ENCODE assay signal across 20 cellular contexts in genomic region chr18:11999431-11999830, GRCh38. TPM values are rescaled to one million over a fixed set of nuclear protein-coding genes. Genes with fewer than 3 reads are reported as not detected.
A peak's percentile ranks its signal among the peaks of the same experiment; 100 is the strongest.
DNase-seq lines count a peak whose midpoint lies in the region; ATAC-seq, FAIRE-seq and TF ChIP-seq lines count a peak whose summit lies in the region.
"Had no signal": no experiment of that assay in that cellular context is flagged by ENCODE, and none has a peak within 500 bp of the region (broad histone marks: within the 10 kb centered on the region; RNA-seq: fewer than 3 reads in every experiment).

No MANE protein-coding gene starts in this region.

- peaks cover 0 to 7% of the 10 kb centered on the region in 2 donors for H3K36me3 ChIP-seq in kidney (ENCODE audit: control insufficient read depth in 1 of 2, insufficient read depth in 2 of 2, low read length in 2 of 2)
- H3K36me3 ChIP-seq in neural progenitor cell = no peaks in the 10 kb centered on the region
- H3K36me3 ChIP-seq: SJCRH30 had no signal

- H3K4me1 ChIP-seq in kidney (ENCODE audit: control insufficient read depth in 1 of 2, insufficient read depth in 1 of 2, low read depth in 1 of 2, low read length in 2 of 2) (peaks cover 35 to 43% of the 10 kb centered on the region in 2 donors), neural progenitor cell (peaks cover 4% of the 10 kb centered on the region)

- H3K4me1 Mint-ChIP-seq in WTC11 = peaks cover 28% of the 10 kb centered on the region
- H3K4me1 Mint-ChIP-seq in neural progenitor cell = peaks cover 37% of the 10 kb centered on the region

- POLR2A ChIA-PET in WTC11 (lab: Charles Lee) = no interaction called here

- peaks cover 29% of the 10 kb centered on the region for H3K36me3 Mint-ChIP-seq in WTC11
- peaks cover 5% of the 10 kb centered on the region for H3K36me3 Mint-ChIP-seq in neural progenitor cell

- H3K4me3 ChIP-seq in kidney (ENCODE audit: low read length in 2 of 2) = no peak overlapping the region
- no peak overlapping the region for H3K4me3 ChIP-seq in neural progenitor cell
- H3K4me3 ChIP-seq: HAP-1, SJCRH30 had no signal

- no peak for ATAC-seq in WTC11
- ATAC-seq in GM21825 (IDR thresholded peaks at IDR 0.05; ENCODE audit: unreplicated experiment) = no peak
- no peak for ATAC-seq in HG02852 (IDR thresholded peaks at IDR 0.05; ENCODE audit: unreplicated experiment)
- ATAC-seq: PC-3 had no signal

- H2AFZ ChIP-seq in neural progenitor cell (replicated peaks) = no peak overlapping the region

- H3K4me3 Mint-ChIP-seq in WTC11 = no peak overlapping the region
- no peak overlapping the region for H3K4me3 Mint-ChIP-seq in neural progenitor cell
- H3K4me3 Mint-ChIP-seq: CD14-positive monocyte had no signal

- no peak for TF ChIP-seq CTCF in WTC11 (IDR thresholded peaks at IDR 0.05)
- no peak for TF ChIP-seq CTCF in kidney (IDR thresholded peaks at IDR 0.05; ENCODE audit: borderline replicate concordance, extremely low read depth, insufficient read depth)
- TF ChIP-seq CTCF in neural progenitor cell (IDR thresholded peaks at IDR 0.05) = no peak

- H3K4me2 ChIP-seq in neural progenitor cell = no peak overlapping the region

- H3K9me3 Mint-ChIP-seq in WTC11 (no peaks in the 10 kb centered on the region), neural progenitor cell (no peaks in the 10 kb centered on the region)

- FAIRE-seq in kidney (lab: Jason Lieb, UNC) = no peak
- FAIRE-seq: HTR-8/SVneo had no signal

- peaks cover 4% of the 10 kb centered on the region for H3F3A ChIP-seq in neural progenitor cell (ENCODE audit: low read depth)

- intact Hi-C loops in kidney (cut with DNase I) = loop anchor here (5.0 kb wide), 1 partner anchor 57 kb away; no protein-coding TSS in a partner anchor

- H3K79me2 ChIP-seq in neural progenitor cell (ENCODE audit: low read depth) = peaks cover 29% of the 10 kb centered on the region

- H3K27ac ChIP-seq in kidney (ENCODE audit: low read depth in 2 of 2, low read length in 2 of 2) = peak overlapping the region; percentile 51 to 55
- H3K27ac ChIP-seq in neural progenitor cell = no peak overlapping the region
- H3K27ac ChIP-seq: SJCRH30 had no signal

- DNase-seq in D341Med (ENCODE audit: low spot score) = peak; percentile 38
- no peak for DNase-seq in WTC11 (ENCODE audit: low spot score)
- DNase-seq in kidney = peak; percentile 43
- DNase-seq in neural progenitor cell (ENCODE audit: low spot score) = no peak
- no peak for DNase-seq in stimulated activated CD4-positive, alpha-beta T cell treated with anti-CD3 and anti-CD28 coated beads, Interleukin-4, amount 100 ng/mL, for 1 hour
- DNase-seq in ACHN = no peak
- DNase-seq: AML-193, COR-L47, DMS153, EL, NCI-H1417, NCI-H2029, NCI-H748 treated with DMSO at 0.1 percent for 48 hours, PC-3, SJCRH30 had no signal

- H3K9me3 ChIP-seq in kidney (ENCODE audit: control insufficient read depth in 1 of 2, low read length in 2 of 2) (no peaks in the 10 kb centered on the region), neural progenitor cell (ENCODE audit: low read depth) (no peaks in the 10 kb centered on the region)
- H3K9me3 ChIP-seq: HAP-1, SJCRH30 had no signal

- no peaks in the 10 kb centered on the region for H3K27me3 ChIP-seq in neural progenitor cell
- H3K27me3 ChIP-seq: SJCRH30 had no signal

- CTCF ChIA-PET in WTC11 (lab: Charles Lee) = interaction anchor here (0.7 to 12.7 kb wide), 3 partner anchors 7 to 344 kb away, joined by 3 to 195 read pairs (median 5); no protein-coding TSS in a partner anchor

- H3K27me3 Mint-ChIP-seq in WTC11 (ENCODE audit: low read depth) (no peaks in the 10 kb centered on the region), neural progenitor cell (ENCODE audit: insufficient read depth, low read depth) (peaks cover 3% of the 10 kb centered on the region)

- H3K27ac Mint-ChIP-seq in WTC11 (0 out of 2 replicates have a peak overlapping the region, but pooled peaks have one; percentile 17), neural progenitor cell (peak overlapping the region; percentile 15)

- H4K20me1 ChIP-seq in neural progenitor cell (ENCODE audit: low read depth) = peaks cover 37% of the 10 kb centered on the region

- in situ Hi-C loops in ACHN (cut with HindIII; ENCODE audit: low pct_ligation_motif_present, low pct_unique_long_range_greater_than_20kb, low sequenced_read_pairs) = no loop called here

- H3K9ac ChIP-seq in kidney (ENCODE audit: low read length in 2 of 2) = peak overlapping the region in 1 of 2 donors; percentile 47
- H3K9ac ChIP-seq in neural progenitor cell = no peak overlapping the region

TF ChIP-seq in WTC11, 78 proteins besides CTCF, POLR2A, EP300 and RAD21:
- no peak for TF ChIP-seq RORB (CRISPR knock-in tag; IDR thresholded peaks at IDR 0.05)
- no peak for TF ChIP-seq NR3C1 (CRISPR knock-in tag; conservative IDR thresholded peaks at IDR 0.05; ENCODE audit: low read depth)
- TF ChIP-seq ZNF138 (CRISPR knock-in tag; conservative IDR thresholded peaks at IDR 0.05) = no peak
- TF ChIP-seq CREM (CRISPR knock-in tag; IDR thresholded peaks at IDR 0.05) = no peak
- TF ChIP-seq ESRRA (CRISPR knock-in tag; IDR thresholded peaks at IDR 0.05; ENCODE audit: borderline replicate concordance) = no peak
- no peak for TF ChIP-seq ZBTB21 (CRISPR knock-in tag; IDR thresholded peaks at IDR 0.05; ENCODE audit: borderline replicate concordance)
- no peak for TF ChIP-seq NR2C2 (CRISPR knock-in tag; IDR thresholded peaks at IDR 0.05)
- no peak for TF ChIP-seq ZNF425 (CRISPR knock-in tag; conservative IDR thresholded peaks at IDR 0.05)
- TF ChIP-seq NFYB (CRISPR knock-in tag; conservative IDR thresholded peaks at IDR 0.05; ENCODE audit: low read depth) = no peak
- TF ChIP-seq MLX (CRISPR knock-in tag; IDR thresholded peaks at IDR 0.05) = no peak

RNA-seq across cellular contexts. Expression of gene IMPA2, which starts 18.1 kb away (rescaled TPM):
- total RNA-seq in WTC11 (2021) (98.8 to 113 TPM (median 108 TPM) in 3 replicates), kidney (157 TPM), neural progenitor cell (ENCODE audit: low replicate concordance) (41.9 and 85.3 TPM in 2 replicates)
- polyA plus RNA-seq in kidney (ENCODE audit: insufficient read depth, low read depth, low replicate concordance) = 348 TPM

Comparison
In these comparisons a context has a peak if more than half of its experiments do, and no peak if none do; other contexts are left out.
1. DNase-seq: peak in D341Med (single experiment) and kidney (single experiment); none in WTC11 (single experiment), neural progenitor cell (single experiment), stimulated activated CD4-positive, alpha-beta T cell treated with anti-CD3 and anti-CD28 coated beads, Interleukin-4, amount 100 ng/mL, for 1 hour (single experiment) and ACHN (single experiment).